Comparison of ENCODE assay signal across 16 cellular contexts in the genomic region with DNA sequence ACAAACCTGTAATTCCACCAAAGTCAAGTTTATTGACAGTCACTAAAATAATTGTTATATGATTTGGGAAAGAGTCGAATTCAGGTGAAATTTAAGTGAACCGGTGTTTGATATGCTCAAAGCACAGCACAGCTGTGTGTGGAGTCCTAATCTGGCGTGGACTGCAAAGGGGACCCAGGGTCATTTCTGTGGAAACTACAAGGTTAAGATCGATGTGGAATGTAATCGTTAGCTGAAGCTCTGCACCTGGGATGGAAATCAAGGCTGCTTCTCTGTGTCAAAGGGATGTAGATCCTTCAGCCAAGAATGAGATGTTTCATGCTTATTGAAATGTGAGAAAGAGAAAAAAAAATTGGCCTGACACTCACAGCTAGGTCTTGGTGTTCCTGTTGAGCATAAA. TPM values are rescaled to one million over a fixed set of nuclear protein-coding genes. Genes with fewer than 3 reads are reported as not detected.
DNase-seq lines count a peak whose midpoint lies in the region; ATAC-seq and TF ChIP-seq lines count a peak whose summit lies in the region.
"Had no signal": no experiment of that assay in that cellular context is flagged by ENCODE, and none has a peak within 500 bp of the region (broad histone marks: within the 10 kb centered on the region; RNA-seq: fewer than 3 reads in every experiment).

No MANE protein-coding gene starts in this region.

- no peaks in the 10 kb centered on the region for H3K27me3 ChIP-seq in dorsolateral prefrontal cortex
- H3K27me3 ChIP-seq: left lung had no signal

- peaks cover 11% of the 10 kb centered on the region for H3K36me3 Mint-ChIP-seq in activated CD4-positive, alpha-beta T cell treated with anti-CD3 and anti-CD28 coated beads, Interleukin-2, amount 10 ng/mL, durations not matched to agents 24 days and 14 days (ENCODE audit: low read depth)
- 0 out of 2 replicates have a peak, but pooled peaks cover 4% of the 10 kb centered on the region for H3K36me3 Mint-ChIP-seq in HFFc6 (ENCODE audit: low read depth)
- H3K36me3 Mint-ChIP-seq in activated naive CD8-positive, alpha-beta T cell treated with anti-CD3 and anti-CD28 coated beads, Interleukin-2, amount 50 U/mL, for 24 hours (ENCODE audit: low read depth): peaks cover 7% of the 10 kb centered on the region
- peaks cover 3% of the 10 kb centered on the region for H3K36me3 Mint-ChIP-seq in neural crest cell (ENCODE audit: low read depth)

- peak overlapping the region; percentile 81 for H3K4me3 Mint-ChIP-seq in activated CD4-positive, alpha-beta T cell treated with anti-CD3 and anti-CD28 coated beads, Interleukin-2, amount 10 ng/mL, durations not matched to agents 24 days and 14 days
- peak overlapping the region; percentile 57 for H3K4me3 Mint-ChIP-seq in HFFc6
- H3K4me3 Mint-ChIP-seq in activated naive CD8-positive, alpha-beta T cell treated with anti-CD3 and anti-CD28 coated beads, Interleukin-2, amount 50 U/mL, for 24 hours: peak overlapping the region; percentile 68
- peak overlapping the region; percentile 83 for H3K4me3 Mint-ChIP-seq in neural crest cell

- DNase-seq in activated CD4-positive, alpha-beta T cell treated with anti-CD3 and anti-CD28 coated beads, Interleukin-2, amount 10 ng/mL, durations not matched to agents 24 days and 14 days: no peak
- no peak for DNase-seq in activated CD4-positive, alpha-beta T cell treated with anti-CD3 and anti-CD28 coated beads, Interleukin-2, amount 50 U/mL, for 48 hours
- DNase-seq in HFFc6 (no peak), neural crest cell (ENCODE audit: low read depth, low spot score) (no peak), germinal center (ENCODE audit: low spot score) (no peak), dorsolateral prefrontal cortex (no peak)
- DNase-seq in activated naive CD8-positive, alpha-beta T cell treated with anti-CD3 and anti-CD28 coated beads, Interleukin-2, amount 50 U/mL, for 24 hours: no peak
- DNase-seq: anterior cingulate cortex, EL, left lung, NCI-H1092, NCI-H526 treated with DMSO at 0.1 percent for 48 hours, PC-9 had no signal

- H3K4me1 Mint-ChIP-seq in activated CD4-positive, alpha-beta T cell treated with anti-CD3 and anti-CD28 coated beads, Interleukin-2, amount 10 ng/mL, durations not matched to agents 24 days and 14 days: peaks cover 17% of the 10 kb centered on the region
- peaks cover 21% of the 10 kb centered on the region for H3K4me1 Mint-ChIP-seq in HFFc6 (ENCODE audit: low read depth)
- H3K4me1 Mint-ChIP-seq in activated naive CD8-positive, alpha-beta T cell treated with anti-CD3 and anti-CD28 coated beads, Interleukin-2, amount 50 U/mL, for 24 hours: peaks cover 19% of the 10 kb centered on the region
- H3K4me1 Mint-ChIP-seq in neural crest cell: peaks cover 24% of the 10 kb centered on the region

- no peaks in the 10 kb centered on the region for H3K9me3 Mint-ChIP-seq in activated CD4-positive, alpha-beta T cell treated with anti-CD3 and anti-CD28 coated beads, Interleukin-2, amount 10 ng/mL, durations not matched to agents 24 days and 14 days
- H3K9me3 Mint-ChIP-seq in HFFc6 (no peaks in the 10 kb centered on the region), neural crest cell (no peaks in the 10 kb centered on the region)
- no peaks in the 10 kb centered on the region for H3K9me3 Mint-ChIP-seq in activated naive CD8-positive, alpha-beta T cell treated with anti-CD3 and anti-CD28 coated beads, Interleukin-2, amount 50 U/mL, for 24 hours

- no peak for ATAC-seq in activated naive CD8-positive, alpha-beta T cell treated with anti-CD3 and anti-CD28 coated beads, Interleukin-2, amount 50 U/mL, for 24 hours
- ATAC-seq in GM18502 (IDR thresholded peaks at IDR 0.05; ENCODE audit: poor library complexity, unreplicated experiment): no peak
- ATAC-seq: left lung, SK-N-SH treated with all-trans-retinoic acid at 6 μM for 48 hours had no signal

- TF ChIP-seq CTCF in HFFc6 (IDR thresholded peaks at IDR 0.05): no peak
- TF ChIP-seq CTCF in neural crest cell (conservative IDR thresholded peaks at IDR 0.05): no peak
- no peak for TF ChIP-seq CTCF in dorsolateral prefrontal cortex (IDR thresholded peaks at IDR 0.05 in 54 of 56, conservative IDR thresholded peaks at IDR 0.05 in 2 of 56; ENCODE audit: low read depth in 1 of 56, partially characterized antibody in 56 of 56)

- no peak overlapping the region for H3K4me3 ChIP-seq in dorsolateral prefrontal cortex
- H3K4me3 ChIP-seq: left lung, PC-9 had no signal

- peak overlapping the region; percentile 88 for H3K27ac Mint-ChIP-seq in activated CD4-positive, alpha-beta T cell treated with anti-CD3 and anti-CD28 coated beads, Interleukin-2, amount 10 ng/mL, durations not matched to agents 24 days and 14 days
- H3K27ac Mint-ChIP-seq in HFFc6 (peak overlapping the region; percentile 40; the same call in 1 of the 2 replicates), neural crest cell (ENCODE audit: unreplicated experiment) (no peak overlapping the region)
- H3K27ac Mint-ChIP-seq in activated naive CD8-positive, alpha-beta T cell treated with anti-CD3 and anti-CD28 coated beads, Interleukin-2, amount 50 U/mL, for 24 hours: peak overlapping the region; percentile 40

- H3K27ac ChIP-seq in dorsolateral prefrontal cortex: no peak overlapping the region
- H3K27ac ChIP-seq: KMS-11, left lung, PC-9 had no signal

- H3K27me3 Mint-ChIP-seq in activated CD4-positive, alpha-beta T cell treated with anti-CD3 and anti-CD28 coated beads, Interleukin-2, amount 10 ng/mL, durations not matched to agents 24 days and 14 days: peaks cover 13% of the 10 kb centered on the region
- peaks cover 4% of the 10 kb centered on the region; the same call in 1 of the 2 replicates for H3K27me3 Mint-ChIP-seq in HFFc6 (ENCODE audit: insufficient read depth)
- peaks cover 3% of the 10 kb centered on the region for H3K27me3 Mint-ChIP-seq in activated naive CD8-positive, alpha-beta T cell treated with anti-CD3 and anti-CD28 coated beads, Interleukin-2, amount 50 U/mL, for 24 hours
- H3K27me3 Mint-ChIP-seq in neural crest cell (ENCODE audit: low read depth): no peaks in the 10 kb centered on the region

- intact Hi-C loops in activated CD4-positive, alpha-beta T cell treated with anti-CD3 and anti-CD28 coated beads, Interleukin-2, amount 10 ng/mL, durations not matched to agents 24 days and 14 days (cut with micrococcal nuclease): no loop called here
- intact Hi-C loops in dorsolateral prefrontal cortex (cut with DNase I): no loop called here

RNA-seq across cellular contexts. Expression of gene ELP6, which starts 1.6 kb away (rescaled TPM):
- 45.9 and 49.7 TPM in 2 replicates for total RNA-seq in activated CD4-positive, alpha-beta T cell treated with anti-CD3 and anti-CD28 coated beads, Interleukin-2, amount 10 ng/mL, durations not matched to agents 24 days and 14 days
- 10 to 100 TPM; 30.4 to 36.2 (median 34.5) TPM for total RNA-seq in HFFc6 (2021; fragmentation: NEBNext Ultra II Directional; extraction: Animal tissue kit (Norgen Biotek cat#: 25700))
- total RNA-seq in neural crest cell: 60.4 and 61.0 TPM in 2 replicates
- 10 to 100 TPM; 22.2 to 44.0 (median 33.7) TPM for total RNA-seq in dorsolateral prefrontal cortex

RNA-seq across cellular contexts. Expression of gene SCAP, which starts 39.4 kb away (rescaled TPM):
- total RNA-seq in activated CD4-positive, alpha-beta T cell treated with anti-CD3 and anti-CD28 coated beads, Interleukin-2, amount 10 ng/mL, durations not matched to agents 24 days and 14 days: 86.3 and 87.2 TPM in 2 replicates
- total RNA-seq in HFFc6 (2021; fragmentation: NEBNext Ultra II Directional; extraction: Animal tissue kit (Norgen Biotek cat#: 25700)): 10 to 100 TPM; 48.3 to 63.3 (median 54.9) TPM
- total RNA-seq in neural crest cell (90.2 and 103 TPM in 2 replicates), dorsolateral prefrontal cortex (100 to 1,000 TPM in 28 of 120 experiments, 10 to 100 TPM in 92; 68.4 to 123 (median 92.0) TPM)
